In the genomic region with DNA sequence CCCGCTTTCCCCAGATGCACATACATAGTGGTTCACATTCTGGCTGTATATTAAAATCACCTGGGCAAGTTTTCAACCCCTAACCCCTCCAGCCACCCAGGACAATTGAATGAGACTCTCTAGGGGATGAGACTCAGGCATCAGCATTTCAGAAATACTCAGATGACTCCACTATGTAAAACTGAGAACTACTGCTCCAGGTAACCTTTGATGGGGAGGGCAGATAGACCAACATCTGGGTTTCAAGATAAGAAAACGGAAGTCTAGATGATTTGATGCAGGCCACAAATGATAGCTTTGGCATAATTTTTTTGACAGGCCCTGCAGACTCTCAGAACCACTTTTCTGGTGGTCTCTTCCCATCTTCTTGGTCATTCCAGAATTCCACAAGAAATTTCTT, we compare ENCODE assay signal across 13 cellular contexts.
DNase-seq lines count a peak whose midpoint lies in the region; ATAC-seq and TF ChIP-seq lines count a peak whose summit lies in the region.
"Had no signal": no experiment of that assay in that cellular context is flagged by ENCODE, and none has a peak within 500 bp of the region (broad histone marks: within the 10 kb centered on the region; RNA-seq: fewer than 3 reads in every experiment).

No MANE protein-coding gene starts in this region.

- H3K4me3 Mint-ChIP-seq in endothelial cell (ENCODE audit: unreplicated experiment), result no peak overlapping the region

- POLR2A ChIA-PET in HEK293T (lab: Yijun Ruan, JAX), result no interaction called here

- H3K4me1 Mint-ChIP-seq in endothelial cell (ENCODE audit: unreplicated experiment), result peaks cover 8% of the 10 kb centered on the region

- H3K27ac Mint-ChIP-seq in endothelial cell (ENCODE audit: unreplicated experiment), result no peak overlapping the region

- ATAC-seq in GM18498 (IDR thresholded peaks at IDR 0.05; ENCODE audit: unreplicated experiment), result peak; percentile 44
- ATAC-seq in HG02938 (IDR thresholded peaks at IDR 0.05; ENCODE audit: unreplicated experiment), result peak; percentile 61

- no peaks in the 10 kb centered on the region for H3K27me3 Mint-ChIP-seq in endothelial cell (ENCODE audit: unreplicated experiment)

- TF ChIP-seq CTCF in GM20000 (IDR thresholded peaks at IDR 0.05; ENCODE audit: extremely low read depth, missing control alignments) (no peak), endothelial cell (IDR thresholded peaks at IDR 0.05; ENCODE audit: unreplicated experiment) (no peak)

- DNase-seq in GM20000 (ENCODE audit: low spot score) (peak; percentile 23), KBM-7 (peak; percentile 81), HEK293T (ENCODE audit: extremely low spot score) (no peak), endothelial cell (ENCODE audit: low spot score) (no peak), OCI-M2 (lab: John Stamatoyannopoulos, UW; ENCODE audit: unreplicated experiment) (no peak)
- DNase-seq in activated effector memory CD4-positive, alpha-beta T cell treated with Interleukin-2 at 50 U/mL for 16 hours, result no peak
- DNase-seq: AML-193; anterior cingulate cortex; foreskin fibroblast; islet precursor cell; stimulated activated CD4-positive, alpha-beta T cell treated with anti-CD3 and anti-CD28 coated beads, Interleukin-2, amount 100 ng/mL, for 48 hours had no signal

- H3K36me3 Mint-ChIP-seq in endothelial cell (ENCODE audit: low read depth, unreplicated experiment), result no peaks in the 10 kb centered on the region

- in situ Hi-C loops in KBM-7 (cut with MboI; ENCODE audit: low pct_unique_long_range_greater_than_20kb, low sequenced_read_pairs), result no loop called here

- H3K9me3 Mint-ChIP-seq in endothelial cell (ENCODE audit: unreplicated experiment), result no peaks in the 10 kb centered on the region

- CTCF ChIA-PET in HEK293T (lab: Yijun Ruan, JAX), result no interaction called here

TF ChIP-seq in HEK293T, 16 proteins besides CTCF, POLR2A, EP300 and RAD21:
- no peak for TF ChIP-seq NFRKB (IDR thresholded peaks at IDR 0.05)
- TF ChIP-seq SUZ12 (IDR thresholded peaks at IDR 0.05), result no peak

Comparison
In these comparisons a context has a peak if more than half of its experiments do, and no peak if none do; other contexts are left out.
1. DNase-seq: peak in GM20000 (single experiment) and KBM-7 (single experiment); none in HEK293T (single experiment), activated effector memory CD4-positive, alpha-beta T cell treated with Interleukin-2 at 50 U/mL for 16 hours (single experiment), endothelial cell (single experiment) and OCI-M2 (single experiment).